In the genomic region with DNA sequence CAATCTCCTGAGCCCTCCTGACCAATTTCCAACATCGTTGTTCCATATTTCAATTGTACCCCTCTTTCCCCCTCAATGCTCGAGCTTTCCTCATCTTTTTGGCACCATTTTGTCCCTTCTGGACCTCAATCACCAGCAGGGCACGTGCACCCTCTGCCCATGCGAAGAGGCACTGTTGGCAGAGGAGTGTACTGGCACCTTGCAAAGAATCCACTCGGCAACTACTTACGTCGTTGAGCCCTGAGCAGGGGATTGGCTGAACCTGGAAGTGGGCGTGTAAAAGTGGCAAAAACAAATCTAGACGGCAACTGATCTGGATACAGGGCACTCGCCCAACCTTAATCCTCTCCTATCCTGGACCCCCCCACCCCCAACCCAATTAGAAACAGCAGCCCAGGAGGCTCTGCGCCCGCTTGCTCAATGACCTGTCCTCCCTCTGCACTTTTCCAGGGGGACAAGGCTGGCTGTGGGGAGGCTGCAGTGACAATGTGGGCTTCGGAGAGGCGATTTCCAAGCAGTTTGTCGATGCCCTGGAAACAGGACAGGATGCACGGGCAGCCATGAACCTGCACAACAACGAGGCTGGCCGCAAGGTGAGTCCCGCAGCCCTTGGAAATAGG, we compare ENCODE assay signal across 8 cellular contexts.
DNase-seq lines count a peak whose midpoint lies in the region; ATAC-seq and TF ChIP-seq lines count a peak whose summit lies in the region.

No MANE protein-coding gene starts in this region.

- H3K27ac ChIP-seq in ACC112 (ENCODE audit: low read depth, low read length), result no peak overlapping the region
- H3K27ac ChIP-seq in caudate nucleus (ENCODE audit: low read depth, low read length), result no peak overlapping the region

- peaks cover 5% of the 10 kb centered on the region for H3K4me1 ChIP-seq in ACC112 (ENCODE audit: control insufficient read depth, insufficient read depth, low read length, unreplicated experiment)

- peak; percentile 45 for DNase-seq in NCI-H2171 (lab: John Stamatoyannopoulos, UW)
- DNase-seq in caudate nucleus (lab: John Stamatoyannopoulos, UW), result peak; percentile 2 to 92 (median 67)
- DNase-seq in inferior parietal cortex (ENCODE audit: extremely low spot score), result peak; percentile 90
- peak; percentile 72 for DNase-seq in smooth muscle cell of the brain vasculature (ENCODE audit: low read depth, low spot score)

- ATAC-seq in GM18861 (IDR thresholded peaks at IDR 0.05; ENCODE audit: unreplicated experiment), result peak; percentile 98
- ATAC-seq in HG03108 (IDR thresholded peaks at IDR 0.05; ENCODE audit: unreplicated experiment), result peak; percentile 97

- H3K4me3 ChIP-seq in ACC112 (ENCODE audit: low read depth, low read length) (peak overlapping the region; percentile 64), WI38 (ENCODE audit: low read depth, low read length) (peak overlapping the region; percentile 55)

- no peak overlapping the region for H2AFZ ChIP-seq in ACC112 (ENCODE audit: low read length, unreplicated experiment)

- H3K36me3 ChIP-seq in ACC112 (ENCODE audit: insufficient read depth, low read length), result no peaks in the 10 kb centered on the region

- peaks cover 43% of the 10 kb centered on the region for H3K27me3 ChIP-seq in ACC112 (ENCODE audit: insufficient read depth, low read length)

- no peaks in the 10 kb centered on the region for H3K79me2 ChIP-seq in ACC112 (ENCODE audit: control insufficient read depth, insufficient read depth, low read length, unreplicated experiment)

- TF ChIP-seq CTCF in WI38 (IDR thresholded peaks at IDR 0.05; ENCODE audit: low read depth, low read length), result no peak
